Comparison of ENCODE assay signal across 19 cellular contexts in the genomic region with DNA sequence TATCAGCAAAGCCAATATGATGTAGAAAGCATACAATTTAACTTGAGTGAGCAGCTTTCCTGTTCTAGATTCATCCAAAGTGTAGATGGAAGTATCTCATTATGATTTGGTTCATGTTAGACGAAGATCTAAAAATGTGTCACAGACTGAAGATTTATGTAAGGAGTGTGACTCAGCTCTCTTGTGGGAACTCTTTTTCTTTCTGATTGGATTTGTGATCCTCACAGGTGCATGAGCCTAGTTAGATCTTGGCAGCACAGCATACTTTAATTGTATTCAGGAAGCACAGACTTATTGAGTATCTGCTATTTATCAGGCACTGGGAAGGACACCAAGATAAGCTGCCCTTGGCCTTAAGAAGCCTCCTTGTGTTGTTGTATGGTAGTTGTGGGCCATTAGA.
DNase-seq lines count a peak whose midpoint lies in the region; FAIRE-seq and TF ChIP-seq lines count a peak whose summit lies in the region.
"Had no signal": no experiment of that assay in that cellular context is flagged by ENCODE, and none has a peak within 500 bp of the region (broad histone marks: within the 10 kb centered on the region; RNA-seq: fewer than 3 reads in every experiment).

No MANE protein-coding gene starts in this region.

- H2BK5ac ChIP-seq in mesendoderm (ENCODE audit: low read length) = no peak overlapping the region

- BruUV-seq in mammary epithelial cell (replicated peaks; lab: Mats Ljungman, UMichigan) = no TSS peak

- no peak overlapping the region for H3K18ac ChIP-seq in mesendoderm (ENCODE audit: low read length)

- CTCF ChIA-PET in mammary epithelial cell (lab: Charles Lee; ENCODE audit: low non-redundant PET) = no interaction called here

- no peak overlapping the region for H3K56ac ChIP-seq in mesendoderm (ENCODE audit: low read length)

- no peak overlapping the region for H4K8ac ChIP-seq in mesendoderm (ENCODE audit: low read depth, low read length)

- H3K79me1 ChIP-seq in mesendoderm (ENCODE audit: low read length) = no peaks in the 10 kb centered on the region

- intact Hi-C loops in mammary epithelial cell (cut with micrococcal nuclease) = no loop called here

- FAIRE-seq in GM12891 (lab: Jason Lieb, UNC) = no peak

- H4K20me1 ChIP-seq in mammary epithelial cell (ENCODE audit: insufficient read depth, low read length) = no peaks in the 10 kb centered on the region
- H4K20me1 ChIP-seq: BLaER1 treated with 17β-estradiol and CSF1 and Interleukin-3, amounts not matched to agents 10 nM and 100 nM had no signal

- H3K4me2 ChIP-seq in mammary epithelial cell (ENCODE audit: insufficient read depth, low read depth, low read length) (no peak overlapping the region), mesendoderm (ENCODE audit: low read length) (no peak overlapping the region)
- H3K4me2 ChIP-seq: BLaER1 treated with 17β-estradiol and CSF1 and Interleukin-3, amounts not matched to agents 10 nM and 100 nM had no signal

- peak; percentile 60 for DNase-seq in EH (ENCODE audit: low read depth)
- DNase-seq in NCI-H226 = peak; percentile 49
- DNase-seq in mammary epithelial cell = peak; percentile 66
- peak; percentile 26 for DNase-seq in mesendoderm
- DNase-seq in stimulated activated CD4-positive, alpha-beta T cell treated with anti-CD3 and anti-CD28 coated beads, Interleukin-4, amount 100 ng/mL, for 24 hours = no peak
- no peak for DNase-seq in GM12891 (ENCODE audit: insufficient read length, low spot score)
- DNase-seq in erythroblast (lab: John Stamatoyannopoulos, UW) = no peak
- DNase-seq: activated CD4-positive, alpha-beta T cell treated with anti-CD3 and anti-CD28 coated beads, Interleukin-2, amount 10 ng/mL, durations not matched to agents 7 days and 5 days; activated CD8-positive, alpha-beta memory T cell treated with anti-CD3 and anti-CD28 coated beads, Interleukin-2, amount 10 ng/mL, durations not matched to agents 7 days and 5 days; Caco-2; DMS79 treated with DMSO at 0.1 percent for 48 hours; left colon; mesenchymal stem cell; MM.1S; NCI-H1417 treated with DMSO at 0.1 percent for 48 hours; NCI-H2107; WERI-Rb-1 had no signal

- no peak overlapping the region for H3K4me3 ChIP-seq in mammary epithelial cell (replicated peaks in 1 of 3; ENCODE audit: insufficient read depth in 1 of 3, low read depth in 2 of 3, low read length in 3 of 3)
- no peak overlapping the region for H3K4me3 ChIP-seq in mesendoderm (ENCODE audit: low read length)
- H3K4me3 ChIP-seq: BLaER1 treated with 17β-estradiol and CSF1 and Interleukin-3, amounts not matched to agents 10 nM and 100 nM; prostate gland had no signal

- H3K9ac ChIP-seq in mammary epithelial cell (ENCODE audit: insufficient read depth, low read length) (no peak overlapping the region), mesendoderm (ENCODE audit: low read length) (no peak overlapping the region)
- H3K9ac ChIP-seq: BLaER1 treated with 17β-estradiol and CSF1 and Interleukin-3, amounts not matched to agents 10 nM and 100 nM had no signal

- no peaks in the 10 kb centered on the region for H3K9me3 ChIP-seq in mammary epithelial cell (replicated peaks; ENCODE audit: insufficient read depth, low read length)
- H3K9me3 ChIP-seq: BLaER1 treated with 17β-estradiol and CSF1 and Interleukin-3, amounts not matched to agents 10 nM and 100 nM; Caco-2; prostate gland had no signal

- no peak overlapping the region for H2AFZ ChIP-seq in mammary epithelial cell (ENCODE audit: low read depth, low read length)

- dilution Hi-C loops in mammary epithelial cell (cut with HindIII; ENCODE audit: low sequenced_read_pairs) = no loop called here

- TF ChIP-seq POLR2A in GM12891 (IDR thresholded peaks at IDR 0.05; ENCODE audit: low read depth, low read length) (no peak), erythroblast (IDR thresholded peaks at IDR 0.05; ENCODE audit: low read length) (no peak)

- H4K5ac ChIP-seq in mesendoderm (ENCODE audit: low read length) = no peak overlapping the region

- H3K4ac ChIP-seq in mesendoderm (ENCODE audit: low read depth, low read length) = no peak overlapping the region

- no peak overlapping the region for H3K23ac ChIP-seq in mesendoderm (ENCODE audit: low read length)

- no peak overlapping the region for H2AK5ac ChIP-seq in mesendoderm (ENCODE audit: low read length)

- H2BK120ac ChIP-seq in mesendoderm (ENCODE audit: low read depth, low read length) = no peak overlapping the region

- no peak overlapping the region for H3K27ac ChIP-seq in mammary epithelial cell (ENCODE audit: insufficient read depth, low read depth, low read length)
- H3K27ac ChIP-seq in mesendoderm (ENCODE audit: low read depth, low read length) = no peak overlapping the region
- H3K27ac ChIP-seq: BLaER1 treated with 17β-estradiol and CSF1 and Interleukin-3, amounts not matched to agents 10 nM and 100 nM; prostate gland; WERI-Rb-1 had no signal

- in situ Hi-C loops in mammary epithelial cell (cut with MboI; ENCODE audit: low sequenced_read_pairs in 2 of 2) = no loop called here

- H3K4me1 ChIP-seq in mammary epithelial cell (ENCODE audit: insufficient read depth, low read length) (peaks cover 26% of the 10 kb centered on the region), mesendoderm (ENCODE audit: control insufficient read depth, low read depth, low read length) (no peaks in the 10 kb centered on the region)
- H3K4me1 ChIP-seq: Caco-2, prostate gland had no signal

- H2BK15ac ChIP-seq in mesendoderm (replicated peaks; ENCODE audit: low read depth) = no peak overlapping the region

- H3K36me3 ChIP-seq in mammary epithelial cell (ENCODE audit: insufficient read depth, low read length) = no peaks in the 10 kb centered on the region
- H3K36me3 ChIP-seq in mesendoderm (ENCODE audit: control insufficient read depth, insufficient read depth, low read length) = no peaks in the 10 kb centered on the region
- H3K36me3 ChIP-seq: BLaER1 treated with 17β-estradiol and CSF1 and Interleukin-3, amounts not matched to agents 10 nM and 100 nM; prostate gland; WERI-Rb-1 had no signal

- TF ChIP-seq CTCF in mammary epithelial cell (conservative IDR thresholded peaks at IDR 0.05 in 1 of 2, IDR thresholded peaks at IDR 0.05 in 1 of 2; ENCODE audit: extremely low read depth in 1 of 2, insufficient read depth in 1 of 2, low read depth in 1 of 2, low read length in 2 of 2) = no peak

- WGBS in mammary epithelial cell (ENCODE audit: low coverage, missing lambda C conversion rate) = 21% methylated on average over 1 of the region's 1 CpG
- WGBS in mesendoderm (ENCODE audit: extremely low coverage, insufficient coverage, low lambda C conversion rate) = no CpG with 5 or more reads among the region's 1 CpG

- H3K27me3 ChIP-seq in mammary epithelial cell (ENCODE audit: insufficient read depth, low read length) (no peaks in the 10 kb centered on the region), mesendoderm (ENCODE audit: insufficient read depth, low read length, poor library complexity) (no peaks in the 10 kb centered on the region)
- H3K27me3 ChIP-seq: BLaER1 treated with 17β-estradiol and CSF1 and Interleukin-3, amounts not matched to agents 10 nM and 100 nM had no signal

- no peaks in the 10 kb centered on the region for H3K79me2 ChIP-seq in mammary epithelial cell (ENCODE audit: insufficient read depth, low read length)
- H3K79me2 ChIP-seq in mesendoderm (ENCODE audit: control insufficient read depth, insufficient read depth, low read length) = no peaks in the 10 kb centered on the region

TF ChIP-seq in GM12891, 5 proteins besides CTCF, POLR2A, EP300 and RAD21:
- TF ChIP-seq PAX5 (IDR thresholded peaks at IDR 0.05; ENCODE audit: insufficient read depth, low read length, severe bottlenecking) (no peak), POU2F2 (IDR thresholded peaks at IDR 0.05; ENCODE audit: low read depth, low read length) (no peak), TAF1 (IDR thresholded peaks at IDR 0.05; ENCODE audit: low read depth, low read length) (no peak), POLR2AphosphoS5 (IDR thresholded peaks at IDR 0.05; ENCODE audit: low read depth, low read length) (no peak), SPI1 (IDR thresholded peaks at IDR 0.05; ENCODE audit: low read depth, low read length) (no peak)

Comparison
In these comparisons a context has a peak if more than half of its experiments do, and no peak if none do; other contexts are left out.
1. DNase-seq: peak in EH (single experiment), NCI-H226 (single experiment), mammary epithelial cell (single experiment) and mesendoderm (single experiment); none in stimulated activated CD4-positive, alpha-beta T cell treated with anti-CD3 and anti-CD28 coated beads, Interleukin-4, amount 100 ng/mL, for 24 hours (single experiment), GM12891 (single experiment) and erythroblast (0 of 2).